In the genomic region with DNA sequence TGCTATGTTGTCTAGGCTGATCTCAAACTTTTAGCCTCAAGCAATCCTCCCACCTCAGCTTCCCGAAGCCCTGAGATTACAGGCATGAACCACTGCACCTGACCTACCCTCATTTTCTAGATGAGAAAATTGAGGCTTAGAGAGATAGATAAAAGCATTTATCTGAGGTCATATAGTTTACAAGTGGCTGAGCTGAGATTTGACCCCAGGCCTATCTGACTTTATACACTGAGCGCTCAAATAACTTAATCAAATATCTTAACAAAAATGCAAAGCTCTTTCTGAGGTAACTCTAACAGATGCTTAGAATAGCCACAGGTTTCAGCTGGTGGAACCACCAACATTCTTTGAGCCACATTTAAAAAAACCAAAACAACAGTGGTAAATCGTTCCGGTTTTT, we compare ENCODE assay signal across 16 cellular contexts. TPM values are rescaled to one million over a fixed set of nuclear protein-coding genes. Genes with fewer than 3 reads are reported as not detected.
A peak's percentile ranks its signal among the peaks of the same experiment; 100 is the strongest.
DNase-seq lines count a peak whose midpoint lies in the region; ATAC-seq and TF ChIP-seq lines count a peak whose summit lies in the region.
"Had no signal": no experiment of that assay in that cellular context is flagged by ENCODE, and none has a peak within 500 bp of the region (broad histone marks: within the 10 kb centered on the region; RNA-seq: fewer than 3 reads in every experiment).

No MANE protein-coding gene starts in this region.

- TF ChIP-seq CTCF in GM23338 (conservative IDR thresholded peaks at IDR 0.05; ENCODE audit: low read depth in 2 of 2), result no peak
- no peak for TF ChIP-seq CTCF in Peyer's patch (IDR thresholded peaks at IDR 0.05)
- no peak for TF ChIP-seq CTCF in mucosa of descending colon (IDR thresholded peaks at IDR 0.05)

- no peak overlapping the region for H3K4me3 ChIP-seq in GM23338
- peak overlapping the region in 1 of 4 donors; percentile 15 for H3K4me3 ChIP-seq in Peyer's patch
- H3K4me3 ChIP-seq in duodenal mucosa (ENCODE audit: low read depth in 1 of 2, low read length in 2 of 2), result peak overlapping the region; percentile 32 to 37
- no peak overlapping the region for H3K4me3 ChIP-seq in trophoblast cell (ENCODE audit: low read depth, low read length)
- no peak overlapping the region for H3K4me3 ChIP-seq in mucosa of descending colon
- H3K4me3 ChIP-seq: A549, HAP-1 had no signal

- peak overlapping the region in 1 of 2 donors; percentile 46 for H3K9ac ChIP-seq in duodenal mucosa (ENCODE audit: low read depth in 1 of 2, low read length in 2 of 2)
- H3K9ac ChIP-seq in trophoblast cell (ENCODE audit: low read length), result no peak overlapping the region

- no peak for DNase-seq in GM23338 (ENCODE audit: low spot score)
- no peak for DNase-seq in Peyer's patch
- peak; percentile 88 to 97 for DNase-seq in trophoblast cell
- no peak for DNase-seq in head of caudate nucleus
- no peak for DNase-seq in mucosa of descending colon
- DNase-seq in COLO668 (lab: John Stamatoyannopoulos, UW; ENCODE audit: unreplicated experiment), result no peak
- no peak for DNase-seq in activated CD4-positive, alpha-beta T cell treated with anti-CD3 and anti-CD28 coated beads for 1 hour
- DNase-seq: AML-193; CD4-positive, alpha-beta T cell; DMS79 treated with DMSO at 0.1 percent for 48 hours; GF-D8 had no signal

- no peak overlapping the region for H2AK5ac ChIP-seq in trophoblast cell (ENCODE audit: low read length)

- H3K4me1 ChIP-seq in GM23338 (ENCODE audit: insufficient read depth) (peaks cover 12% of the 10 kb centered on the region), Peyer's patch (peaks cover 0 to 11% (median 0%) of the 10 kb centered on the region in 4 donors), duodenal mucosa (ENCODE audit: control insufficient read depth in 1 of 2, insufficient read depth in 2 of 2, low read length in 2 of 2) (peaks cover 37 to 47% of the 10 kb centered on the region in 2 donors), trophoblast cell (ENCODE audit: control insufficient read depth in 1 of 2, insufficient read depth in 2 of 2, low read length in 2 of 2) (no peaks in the 10 kb centered on the region), mucosa of descending colon (ENCODE audit: low read depth) (peaks cover 21% of the 10 kb centered on the region)

- H2BK120ac ChIP-seq in trophoblast cell (ENCODE audit: insufficient read depth, low read length, poor library complexity), result no peak overlapping the region

- no peaks in the 10 kb centered on the region for H4K20me1 ChIP-seq in GM23338 (replicated peaks; ENCODE audit: insufficient read depth)

- H2BK5ac ChIP-seq in trophoblast cell (ENCODE audit: low read depth, low read length, poor library complexity), result no peak overlapping the region

- H2BK12ac ChIP-seq in trophoblast cell (ENCODE audit: low read length), result no peak overlapping the region

- H3K79me1 ChIP-seq in trophoblast cell (ENCODE audit: low read length), result no peaks in the 10 kb centered on the region

- no peak overlapping the region for H4K12ac ChIP-seq in trophoblast cell (ENCODE audit: low read depth, low read length)

- peaks cover 13% of the 10 kb centered on the region for H3K36me3 Mint-ChIP-seq in GM23338 (ENCODE audit: low read depth)

- H4K91ac ChIP-seq in trophoblast cell (ENCODE audit: low read depth, low read length), result no peak overlapping the region

- H3K4me3 Mint-ChIP-seq in GM23338, result no peak overlapping the region
- H3K4me3 Mint-ChIP-seq: CD4-positive, alpha-beta T cell had no signal

- peaks cover 19% of the 10 kb centered on the region; the same call in 1 of the 2 replicates for H3K79me2 ChIP-seq in GM23338 (replicated peaks; ENCODE audit: insufficient read depth)
- no peaks in the 10 kb centered on the region for H3K79me2 ChIP-seq in trophoblast cell (ENCODE audit: control insufficient read depth, insufficient read depth, low read length, poor library complexity)

- H3K9me2 ChIP-seq in GM23338 (ENCODE audit: insufficient read depth), result no peaks in the 10 kb centered on the region; the same call in 1 of the 2 replicates

- no peak for TF ChIP-seq POLR2A in Peyer's patch (IDR thresholded peaks at IDR 0.05)

- H3K9me3 Mint-ChIP-seq in GM23338, result no peaks in the 10 kb centered on the region
- H3K9me3 Mint-ChIP-seq: CD4-positive, alpha-beta T cell had no signal

- H3K27me3 ChIP-seq in GM23338 (ENCODE audit: insufficient read depth), result peaks cover 5% of the 10 kb centered on the region; the same call in 1 of the 2 replicates
- H3K27me3 ChIP-seq in Peyer's patch, result no peaks in the 10 kb centered on the region
- H3K27me3 ChIP-seq in duodenal mucosa (ENCODE audit: control insufficient read depth in 1 of 2, insufficient read depth in 2 of 2, low read length in 2 of 2), result no peaks in the 10 kb centered on the region
- H3K27me3 ChIP-seq in trophoblast cell (ENCODE audit: insufficient read depth, low read length), result no peaks in the 10 kb centered on the region

- H3K27ac Mint-ChIP-seq in GM23338, result no peak overlapping the region
- H3K27ac Mint-ChIP-seq: CD4-positive, alpha-beta T cell had no signal

- no peak overlapping the region for H3K23ac ChIP-seq in trophoblast cell (ENCODE audit: low read length)

- H2AFZ ChIP-seq in GM23338 (no peak overlapping the region), trophoblast cell (ENCODE audit: insufficient read depth, low read length, poor library complexity) (no peak overlapping the region)

- H3K9me3 ChIP-seq in Peyer's patch (no peaks in the 10 kb centered on the region), duodenal mucosa (ENCODE audit: control insufficient read depth in 1 of 2, low read length in 2 of 2) (no peaks in the 10 kb centered on the region), trophoblast cell (ENCODE audit: insufficient read depth, low read depth, low read length) (no peaks in the 10 kb centered on the region), mucosa of descending colon (no peaks in the 10 kb centered on the region)
- H3K9me3 ChIP-seq: A549, HAP-1 had no signal

- H3K4me1 Mint-ChIP-seq in GM23338, result peaks cover 17% of the 10 kb centered on the region

- H3K27me3 Mint-ChIP-seq in GM23338 (ENCODE audit: insufficient read depth, low read depth, poor library complexity), result peaks cover 6% of the 10 kb centered on the region
- H3K27me3 Mint-ChIP-seq: CD4-positive, alpha-beta T cell had no signal

- no peak overlapping the region for H3K4ac ChIP-seq in trophoblast cell (ENCODE audit: low read depth, low read length)

- ATAC-seq in GM23338 (no peak), mucosa of descending colon (no peak)
- ATAC-seq: A549 had no signal

- no peak overlapping the region for H3K4me2 ChIP-seq in GM23338
- H3K4me2 ChIP-seq in trophoblast cell (ENCODE audit: low read length), result no peak overlapping the region
- H3K4me2 ChIP-seq: A549 had no signal

- H3K18ac ChIP-seq in trophoblast cell (ENCODE audit: low read length), result no peak overlapping the region

- H4K8ac ChIP-seq in trophoblast cell (ENCODE audit: low read depth, low read length), result no peak overlapping the region

- no peaks in the 10 kb centered on the region; the same call in 1 of the 2 replicates for H3F3A ChIP-seq in GM23338 (replicated peaks; ENCODE audit: low read depth)

- 0 out of 2 replicates have a peak overlapping the region, but pooled peaks have one; percentile 36 for H3K27ac ChIP-seq in GM23338 (ENCODE audit: low read depth)
- H3K27ac ChIP-seq in Peyer's patch, result peak overlapping the region in 3 of 4 donors; percentile 62 to 89 (median 78)
- H3K27ac ChIP-seq in duodenal mucosa (ENCODE audit: low read depth, low read length), result peak overlapping the region; percentile 63
- no peak overlapping the region for H3K27ac ChIP-seq in trophoblast cell (ENCODE audit: low read depth, low read length)
- H3K27ac ChIP-seq: 22Rv1, A549, C4-2B had no signal

- intact Hi-C loops in head of caudate nucleus (cut with DNase I), result no loop called here
- intact Hi-C loops in mucosa of descending colon (cut with DNase I, micrococcal nuclease), result no loop called here

- no peak overlapping the region for H3K14ac ChIP-seq in trophoblast cell (ENCODE audit: low read length)

- H3K36me3 ChIP-seq in GM23338 (ENCODE audit: insufficient read depth), result no peaks in the 10 kb centered on the region
- H3K36me3 ChIP-seq in Peyer's patch, result no peaks in the 10 kb centered on the region
- no peaks in the 10 kb centered on the region for H3K36me3 ChIP-seq in duodenal mucosa (ENCODE audit: control insufficient read depth in 1 of 2, insufficient read depth in 2 of 2, low read length in 2 of 2)
- H3K36me3 ChIP-seq in trophoblast cell (ENCODE audit: control insufficient read depth in 1 of 2, insufficient read depth in 2 of 2, low read length in 2 of 2), result no peaks in the 10 kb centered on the region
- H3K36me3 ChIP-seq in mucosa of descending colon (ENCODE audit: low read depth), result no peaks in the 10 kb centered on the region
- H3K36me3 ChIP-seq: HAP-1 had no signal

- no CpG with 5 or more reads among the region's 4 CpGs for WGBS in trophoblast cell (ENCODE audit: extremely low coverage, insufficient coverage, insufficient read length)

TF ChIP-seq in GM23338, 12 proteins besides CTCF, POLR2A, EP300 and RAD21 (continues in another document):
- TF ChIP-seq ZNF331 (CRISPR knock-in tag; IDR thresholded peaks at IDR 0.05; ENCODE audit: low read depth), result no peak
- TF ChIP-seq POLR2AphosphoS5 (IDR thresholded peaks at IDR 0.05; ENCODE audit: low read depth), result no peak
- no peak for TF ChIP-seq STAT1 (IDR thresholded peaks at IDR 0.05; ENCODE audit: unreplicated experiment)

RNA-seq across cellular contexts. Expression of gene PLS1, which starts 5.5 kb away (rescaled TPM):
- total RNA-seq in GM23338 (2014; rRNA removed; shearing (Covaris generic)), result 39.0 and 42.2 TPM in 2 replicates
- polyA plus RNA-seq in GM23338 (2016; fragmentation: Nextera tagmentation; extraction: Ambion mirVana), result 18.0 and 18.4 TPM in 2 replicates
- total RNA-seq in Peyer's patch, result 100 to 1,000 TPM in 3 of 4 donors, 10 to 100 TPM in 1; 48.7 to 661 (median 328) TPM
- 6.3 and 6.7 TPM in 2 replicates for polyA plus RNA-seq in trophoblast cell (2013)
- total RNA-seq in mucosa of descending colon, result 100 to 1,000 TPM; 235 to 448 (median 442) TPM

RNA-seq across cellular contexts. Expression of gene ATR, which starts 23.2 kb away (rescaled TPM):
- 32.4 and 39.1 TPM in 2 replicates for total RNA-seq in GM23338 (2014; rRNA removed; shearing (Covaris generic))
- 28.4 and 29.7 TPM in 2 replicates for polyA plus RNA-seq in GM23338 (2016; fragmentation: Nextera tagmentation; extraction: Ambion mirVana)
- total RNA-seq in Peyer's patch (10 to 100 TPM; 21.0 to 53.6 (median 23.9) TPM), mucosa of descending colon (10 to 100 TPM; 16.0 to 21.1 (median 18.1) TPM)
- 7.4 and 7.8 TPM in 2 replicates for polyA plus RNA-seq in trophoblast cell (2013)

Comparison
In these comparisons a context has a peak if more than half of its experiments do, and no peak if none do; other contexts are left out.
1. DNase-seq: peak in trophoblast cell (2 of 2); none in GM23338 (single experiment), Peyer's patch (0 of 3), head of caudate nucleus (0 of 42), mucosa of descending colon (0 of 3), COLO668 (single experiment) and activated CD4-positive, alpha-beta T cell treated with anti-CD3 and anti-CD28 coated beads for 1 hour (single experiment).
2. H3K4me3 ChIP-seq: peak in duodenal mucosa (2 of 2); none in GM23338 (single experiment), trophoblast cell (single experiment) and mucosa of descending colon (single experiment).